1 cellular context compared by ENCODE assay signal in genomic region chr1:32770221-32770731, GRCh38.
TF ChIP-seq lines count a peak whose summit lies in the region.

No MANE protein-coding gene starts in this region.

TF ChIP-seq in HCT116, 20 proteins besides CTCF, POLR2A, EP300 and RAD21 (continued from another document):
- TF ChIP-seq, protein P1, sequence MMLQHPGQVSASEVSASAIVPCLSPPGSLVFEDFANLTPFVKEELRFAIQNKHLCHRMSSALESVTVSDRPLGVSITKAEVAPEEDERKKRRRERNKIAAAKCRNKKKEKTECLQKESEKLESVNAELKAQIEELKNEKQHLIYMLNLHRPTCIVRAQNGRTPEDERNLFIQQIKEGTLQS (IDR thresholded peaks at IDR 0.05), result no peak
- TF ChIP-seq ZBTB33 (IDR thresholded peaks at IDR 0.05; ENCODE audit: extremely low read depth, insufficient replicate concordance, low read length) (no peak), EGR1 (IDR thresholded peaks at IDR 0.05; ENCODE audit: low read depth) (no peak), JUND (IDR thresholded peaks at IDR 0.05) (no peak), POLR2AphosphoS5 (IDR thresholded peaks at IDR 0.05; ENCODE audit: low read depth, low read length) (no peak), YY1 (IDR thresholded peaks at IDR 0.05; ENCODE audit: extremely low read depth, insufficient replicate concordance, low read depth, low read length) (no peak), ELF1 (IDR thresholded peaks at IDR 0.05; ENCODE audit: borderline replicate concordance, low read depth) (no peak), SIN3A (IDR thresholded peaks at IDR 0.05; ENCODE audit: low read depth) (no peak)
- TF ChIP-seq, protein P2, sequence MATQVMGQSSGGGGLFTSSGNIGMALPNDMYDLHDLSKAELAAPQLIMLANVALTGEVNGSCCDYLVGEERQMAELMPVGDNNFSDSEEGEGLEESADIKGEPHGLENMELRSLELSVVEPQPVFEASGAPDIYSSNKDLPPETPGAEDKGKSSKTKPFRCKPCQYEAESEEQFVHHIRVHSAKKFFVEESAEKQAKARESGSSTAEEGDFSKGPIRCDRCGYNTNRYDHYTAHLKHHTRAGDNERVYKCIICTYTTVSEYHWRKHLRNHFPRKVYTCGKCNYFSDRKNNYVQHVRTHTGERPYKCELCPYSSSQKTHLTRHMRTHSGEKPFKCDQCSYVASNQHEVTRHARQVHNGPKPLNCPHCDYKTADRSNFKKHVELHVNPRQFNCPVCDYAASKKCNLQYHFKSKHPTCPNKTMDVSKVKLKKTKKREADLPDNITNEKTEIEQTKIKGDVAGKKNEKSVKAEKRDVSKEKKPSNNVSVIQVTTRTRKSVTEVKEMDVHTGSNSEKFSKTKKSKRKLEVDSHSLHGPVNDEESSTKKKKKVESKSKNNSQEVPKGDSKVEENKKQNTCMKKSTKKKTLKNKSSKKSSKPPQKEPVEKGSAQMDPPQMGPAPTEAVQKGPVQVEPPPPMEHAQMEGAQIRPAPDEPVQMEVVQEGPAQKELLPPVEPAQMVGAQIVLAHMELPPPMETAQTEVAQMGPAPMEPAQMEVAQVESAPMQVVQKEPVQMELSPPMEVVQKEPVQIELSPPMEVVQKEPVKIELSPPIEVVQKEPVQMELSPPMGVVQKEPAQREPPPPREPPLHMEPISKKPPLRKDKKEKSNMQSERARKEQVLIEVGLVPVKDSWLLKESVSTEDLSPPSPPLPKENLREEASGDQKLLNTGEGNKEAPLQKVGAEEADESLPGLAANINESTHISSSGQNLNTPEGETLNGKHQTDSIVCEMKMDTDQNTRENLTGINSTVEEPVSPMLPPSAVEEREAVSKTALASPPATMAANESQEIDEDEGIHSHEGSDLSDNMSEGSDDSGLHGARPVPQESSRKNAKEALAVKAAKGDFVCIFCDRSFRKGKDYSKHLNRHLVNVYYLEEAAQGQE (IDR thresholded peaks at IDR 0.05; ENCODE audit: low read depth), result no peak
